ENCODE assay signal across 13 cellular contexts in genomic region chr11:93879114-93879513, GRCh38. TPM values are rescaled to one million over a fixed set of nuclear protein-coding genes. Genes with fewer than 3 reads are reported as not detected.
"Had no signal": no experiment of that assay in that cellular context is flagged by ENCODE, and none has a peak within 500 bp of the region (broad histone marks: within the 10 kb centered on the region; RNA-seq: fewer than 3 reads in every experiment).

No MANE protein-coding gene starts in this region.

RNA-seq across cellular contexts. Expression of gene VSTM5, which starts 28.7 kb away (rescaled TPM):
- total RNA-seq: left lobe of liver; left ventricle myocardium inferior; left ventricle myocardium superior; liver; lower lobe of right lung; lung microvascular endothelial cell; mesenteric fat pad; mesothelial cell of epicardium; mononuclear cell; myocyte; naive thymus-derived CD4-positive, alpha-beta T cell; naive thymus-derived CD8-positive, alpha-beta T cell had no signal
- polyA plus RNA-seq: immature natural killer cell; naive thymus-derived CD4-positive, alpha-beta T cell; naive thymus-derived CD8-positive, alpha-beta T cell had no signal
